ENCODE assay signal across 8 cellular contexts in the genomic region with DNA sequence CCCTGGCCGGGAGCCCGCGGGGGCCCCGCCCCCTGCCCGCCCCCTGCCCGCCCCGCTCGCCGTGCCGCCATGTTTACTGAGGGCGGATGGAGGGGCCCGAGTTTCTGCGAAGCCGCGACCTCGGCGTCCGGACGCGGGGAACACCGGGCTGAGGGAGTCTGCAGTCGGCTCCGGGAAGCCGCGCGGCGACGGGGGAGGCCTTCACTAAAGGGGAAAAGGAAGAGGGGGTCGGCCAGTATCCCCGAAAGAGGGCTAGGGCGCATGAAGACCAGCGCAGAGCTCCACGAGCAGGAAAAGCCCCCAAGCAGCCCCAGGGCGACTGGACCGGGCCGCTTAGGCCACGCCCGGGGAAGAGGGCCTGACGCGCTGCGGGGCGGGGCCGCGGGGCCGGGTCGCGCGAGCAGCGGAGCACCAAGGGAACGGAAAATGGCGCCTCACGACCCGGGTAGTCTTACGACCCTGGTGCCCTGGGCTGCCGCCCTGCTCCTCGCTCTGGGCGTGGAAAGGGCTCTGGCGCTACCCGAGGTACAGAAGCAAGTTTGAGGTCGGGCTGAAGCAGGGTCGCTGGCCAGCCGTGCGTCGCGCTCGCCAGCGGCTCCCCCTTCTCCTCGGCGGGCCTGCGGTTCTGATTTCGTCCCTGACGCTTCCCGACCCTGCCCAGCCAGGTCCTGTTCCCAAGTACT. TPM values are rescaled to one million over a fixed set of nuclear protein-coding genes. Genes with fewer than 3 reads are reported as not detected.
A peak's percentile ranks its signal among the peaks of the same experiment; 100 is the strongest.
DNase-seq lines count a peak whose midpoint lies in the region; ATAC-seq and TF ChIP-seq lines count a peak whose summit lies in the region.

A gene with protein sequence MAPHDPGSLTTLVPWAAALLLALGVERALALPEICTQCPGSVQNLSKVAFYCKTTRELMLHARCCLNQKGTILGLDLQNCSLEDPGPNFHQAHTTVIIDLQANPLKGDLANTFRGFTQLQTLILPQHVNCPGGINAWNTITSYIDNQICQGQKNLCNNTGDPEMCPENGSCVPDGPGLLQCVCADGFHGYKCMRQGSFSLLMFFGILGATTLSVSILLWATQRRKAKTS (plus strand): TSS at position 99 of the 683 bp plus-strand sequence. CDS start 328 bp downstream, at position 427.
A gene (minus strand): TSS at position 326 of the 683 bp plus-strand sequence. CDS start 4,618 bp downstream, outside the sequence.

- DNase-seq in BJ (ENCODE audit: low read depth) = no peak
- DNase-seq in NCI-H524 (lab: John Stamatoyannopoulos, UW) = peak; percentile 80 to 87
- DNase-seq in activated CD4-positive, alpha-beta T cell treated with anti-CD3 and anti-CD28 coated beads for 4 hours = peak; percentile 85 to 89
- peak; percentile 90 for DNase-seq in choroid plexus epithelial cell (ENCODE audit: low read depth)
- peak; percentile 90 for DNase-seq in kidney tubule cell (ENCODE audit: low spot score)
- peak; percentile 71 to 75 for DNase-seq in stimulated activated CD4-positive, alpha-beta T cell treated with anti-CD3 and anti-CD28 coated beads, Interleukin-1b, Interleukin-23, amount 100 ng/mL, for 1 hour (ENCODE audit: low read depth in 2 of 2)

- no peaks in the 10 kb centered on the region for H3K27me3 ChIP-seq in BJ (ENCODE audit: control insufficient read depth, insufficient read depth, low read length)

- POLR2A ChIA-PET in BJ (lab: Charles Lee) = interaction anchor here (0.6 to 0.7 kb wide), 3 partner anchors 18 to 1594 kb away, joined by 3 read pairs; a partner anchor contains a TSS

- peaks cover 7% of the 10 kb centered on the region for H3K36me3 ChIP-seq in BJ (ENCODE audit: control insufficient read depth, insufficient read depth, low read length)

- peak; percentile 81 for ATAC-seq in GM19324 (IDR thresholded peaks at IDR 0.05; ENCODE audit: low FRiP score, unreplicated experiment)
- peak; percentile 58 for ATAC-seq in HG03457 (IDR thresholded peaks at IDR 0.05; ENCODE audit: unreplicated experiment)

- CTCF ChIA-PET in BJ (lab: Yijun Ruan, JAX) = no interaction called here

- TF ChIP-seq CTCF in BJ (IDR thresholded peaks at IDR 0.05; ENCODE audit: insufficient read depth, low read depth, low read length) (no peak), choroid plexus epithelial cell (conservative IDR thresholded peaks at IDR 0.05; ENCODE audit: low read depth, low read length) (no peak)

- peak within 1 kb of the TSS; percentile 87 for H3K4me3 ChIP-seq in BJ (ENCODE audit: low read depth, low read length)
- peak within 1 kb of the TSS; percentile 92 for H3K4me3 ChIP-seq in choroid plexus epithelial cell (ENCODE audit: low read depth, low read length)

RNA-seq across cellular contexts. Expression of the first gene that starts in this region (rescaled TPM):
- 217 and 268 TPM in 2 replicates for polyA plus RNA-seq in BJ (2011; rRNA removed)
- polyA minus RNA-seq in BJ (2011; rRNA and poly(A)+ RNA removed) = 42.4 and 67.1 TPM in 2 replicates

RNA-seq across cellular contexts. Expression of the second gene that starts in this region (rescaled TPM):
- 22.3 and 33.7 TPM in 2 replicates for polyA plus RNA-seq in BJ (2011; rRNA removed)
- 28.8 and 46.7 TPM in 2 replicates for polyA minus RNA-seq in BJ (2011; rRNA and poly(A)+ RNA removed)
